In genomic region chr7:149885191-149886017, GRCh38 we compare ENCODE assay signal across 1 cellular context.
TF ChIP-seq lines count a peak whose summit lies in the region.

No MANE protein-coding gene starts in this region.

TF ChIP-seq in HepG2, 621 proteins besides CTCF, POLR2A, EP300 and RAD21 (continues in another document):
- TF ChIP-seq TBX2 (CRISPR knock-in tag; IDR thresholded peaks at IDR 0.05; ENCODE audit: borderline replicate concordance) (peak; percentile 15; the same call in 1 of the 2 replicates), HNRNPK (IDR thresholded peaks at IDR 0.05; ENCODE audit: low read depth, low read length, poor library complexity, severe bottlenecking) (no peak), ZBTB7B (CRISPR knock-in tag; IDR thresholded peaks at IDR 0.05) (no peak), HNF4A (CRISPR knock-in tag; IDR thresholded peaks at IDR 0.05) (peak; percentile 80), THAP11 (CRISPR knock-in tag; IDR thresholded peaks at IDR 0.05) (no peak), ZNF296 (CRISPR knock-in tag; conservative IDR thresholded peaks at IDR 0.05) (no peak), U2AF2 (IDR thresholded peaks at IDR 0.05; ENCODE audit: low read depth, low read length) (no peak), ZNF362 (CRISPR knock-in tag; IDR thresholded peaks at IDR 0.05; ENCODE audit: borderline replicate concordance) (peak; percentile 47; the same call in 1 of the 2 replicates), GATAD2A (CRISPR knock-in tag; IDR thresholded peaks at IDR 0.05) (0 out of 2 replicates have a peak, but pooled peaks have one; percentile 22), NFRKB (IDR thresholded peaks at IDR 0.05) (no peak), ASH2L (IDR thresholded peaks at IDR 0.05; ENCODE audit: insufficient read length, low read depth, low read length) (no peak), BCL3 (CRISPR knock-in tag; IDR thresholded peaks at IDR 0.05) (no peak), PAXIP1 (CRISPR knock-in tag; conservative IDR thresholded peaks at IDR 0.05) (peak; percentile 82), MEIS1 (CRISPR knock-in tag; IDR thresholded peaks at IDR 0.05; ENCODE audit: borderline replicate concordance) (0 out of 2 replicates have a peak, but pooled peaks have one; percentile 55), RXRB (CRISPR knock-in tag; IDR thresholded peaks at IDR 0.05; ENCODE audit: borderline replicate concordance) (peak; percentile 41; the same call in 1 of the 2 replicates), ZNF382 (CRISPR knock-in tag; IDR thresholded peaks at IDR 0.05; ENCODE audit: borderline replicate concordance) (no peak), ZNF276 (CRISPR knock-in tag; IDR thresholded peaks at IDR 0.05; ENCODE audit: low read depth) (no peak), ZNF746 (CRISPR knock-in tag; IDR thresholded peaks at IDR 0.05) (no peak), NCOA1 (CRISPR knock-in tag; IDR thresholded peaks at IDR 0.05) (no peak), RELA (CRISPR knock-in tag; IDR thresholded peaks at IDR 0.05) (no peak), HDAC1 (CRISPR knock-in tag; IDR thresholded peaks at IDR 0.05) (peak; percentile 30; the same call in 1 of the 2 replicates), DBP (CRISPR knock-in tag; IDR thresholded peaks at IDR 0.05; ENCODE audit: not compliant biosample characterization) (no peak), HNF4G (IDR thresholded peaks at IDR 0.05; ENCODE audit: borderline replicate concordance, low read depth, low read length) (peak; percentile 76; the same call in 1 of the 2 replicates), HNF4G (CRISPR knock-in tag; IDR thresholded peaks at IDR 0.05; ENCODE audit: borderline replicate concordance, low read depth) (no peak), ZNF484 (CRISPR knock-in tag; IDR thresholded peaks at IDR 0.05; ENCODE audit: borderline replicate concordance, low read depth) (no peak), ZNF407 (CRISPR knock-in tag; IDR thresholded peaks at IDR 0.05; ENCODE audit: not compliant biosample characterization) (peak; percentile 43), SRSF1 (optimal IDR thresholded peaks at IDR 0.05; ENCODE audit: low read depth, low read length) (no peak), SRY (CRISPR knock-in tag; IDR thresholded peaks at IDR 0.05) (no peak), ZNF607 (CRISPR knock-in tag; IDR thresholded peaks at IDR 0.05; ENCODE audit: borderline replicate concordance) (no peak), GABPB1 (CRISPR knock-in tag; IDR thresholded peaks at IDR 0.05) (peak; percentile 25; the same call in 1 of the 2 replicates), ZNF124 (CRISPR knock-in tag; IDR thresholded peaks at IDR 0.05) (0 out of 2 replicates have a peak, but pooled peaks have one; percentile 25), MTA1 (CRISPR knock-in tag; IDR thresholded peaks at IDR 0.05; ENCODE audit: borderline replicate concordance) (peak; percentile 39; the same call in 1 of the 2 replicates), FOXA1 (IDR thresholded peaks at IDR 0.05) (no peak), FOXA1 (CRISPR knock-in tag; IDR thresholded peaks at IDR 0.05) (0 out of 2 replicates have a peak, but pooled peaks have one; percentile 15), SMYD3 (CRISPR knock-in tag; IDR thresholded peaks at IDR 0.05) (0 out of 2 replicates have a peak, but pooled peaks have one; percentile 37), ZIK1 (CRISPR knock-in tag; IDR thresholded peaks at IDR 0.05; ENCODE audit: borderline replicate concordance, low read depth) (no peak), ZNF644 (CRISPR knock-in tag; IDR thresholded peaks at IDR 0.05; ENCODE audit: low read depth) (no peak), PATZ1 (CRISPR knock-in tag; IDR thresholded peaks at IDR 0.05) (no peak; the same call in 1 of the 2 replicates), ZFX (CRISPR knock-in tag; IDR thresholded peaks at IDR 0.05; ENCODE audit: low read depth) (peak; percentile 50), ZNF83 (CRISPR knock-in tag; IDR thresholded peaks at IDR 0.05; ENCODE audit: borderline replicate concordance) (no peak), ZNF274 (CRISPR knock-in tag; IDR thresholded peaks at IDR 0.05) (0 out of 2 replicates have a peak, but pooled peaks have one; percentile 14), SAP130 (CRISPR knock-in tag; IDR thresholded peaks at IDR 0.05; ENCODE audit: low read depth) (peak; percentile 41), HIVEP1 (CRISPR knock-in tag; IDR thresholded peaks at IDR 0.05) (no peak), DMAP1 (CRISPR knock-in tag; IDR thresholded peaks at IDR 0.05) (peak; percentile 41; the same call in 1 of the 2 replicates), KDM5A (IDR thresholded peaks at IDR 0.05; ENCODE audit: borderline replicate concordance, low read length) (no peak), ZNF292 (CRISPR knock-in tag; IDR thresholded peaks at IDR 0.05; ENCODE audit: borderline replicate concordance, low read depth) (peak; percentile 45; the same call in 1 of the 2 replicates)
